Comparison of ENCODE assay signal across 15 cellular contexts in the genomic region with DNA sequence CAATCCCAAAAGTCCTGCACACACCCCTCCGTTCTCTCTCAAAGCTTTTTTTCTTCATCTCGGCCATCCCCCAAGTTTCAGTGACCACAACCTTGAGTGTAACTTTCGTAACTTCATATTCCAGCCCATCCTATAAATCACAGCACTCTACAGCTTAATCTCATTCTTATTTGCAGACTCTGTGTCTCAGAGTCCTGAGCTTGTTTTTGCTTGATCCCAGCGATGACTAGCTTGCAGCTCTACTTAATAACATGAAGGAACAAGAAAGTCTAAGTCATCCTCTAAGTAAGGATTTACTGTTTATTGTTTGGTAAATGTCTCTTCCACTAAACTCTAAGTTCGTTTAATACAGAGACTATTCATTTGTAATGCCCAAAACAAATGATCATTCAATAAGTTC. TPM values are rescaled to one million over a fixed set of nuclear protein-coding genes. Genes with fewer than 3 reads are reported as not detected.
DNase-seq lines count a peak whose midpoint lies in the region; ATAC-seq and TF ChIP-seq lines count a peak whose summit lies in the region.
"Had no signal": no experiment of that assay in that cellular context is flagged by ENCODE, and none has a peak within 500 bp of the region (broad histone marks: within the 10 kb centered on the region; RNA-seq: fewer than 3 reads in every experiment).

No MANE protein-coding gene starts in this region.

- H3F3A ChIP-seq in SK-N-SH (replicated peaks; ENCODE audit: insufficient read depth): peaks cover 41% of the 10 kb centered on the region

- H3K4me1 ChIP-seq in SK-N-SH (ENCODE audit: control insufficient read depth in 1 of 2, insufficient read depth in 2 of 2, low read depth in 1 of 2, low read length in 1 of 2) (peaks cover 3 to 13% of the 10 kb centered on the region in 2 experiments; a peak in 3 of 4 replicates), OCI-LY7 (ENCODE audit: insufficient read depth, low read length, poor library complexity, severe bottlenecking) (peaks cover 13% of the 10 kb centered on the region)

- H3K9ac ChIP-seq in SK-N-SH: no peak overlapping the region; the same call in 1 of the 2 replicates
- H3K9ac ChIP-seq: BLaER1 had no signal

- H3K27ac ChIP-seq in SK-N-SH (ENCODE audit: low read depth in 2 of 2, low read length in 1 of 2) (peak overlapping the region; percentile 64 to 77; a peak in 2 of 4 replicates), OCI-LY7 (ENCODE audit: low read depth, low read length, poor library complexity, severe bottlenecking) (no peak overlapping the region)
- H3K27ac ChIP-seq: BLaER1 had no signal

- H3K36me3 ChIP-seq in SK-N-SH (replicated peaks in 1 of 2; ENCODE audit: control insufficient read depth in 1 of 2, insufficient read depth in 2 of 2, low read length in 1 of 2): peaks cover 0 to 5% of the 10 kb centered on the region in 2 experiments
- peaks cover 8% of the 10 kb centered on the region for H3K36me3 ChIP-seq in OCI-LY7 (ENCODE audit: insufficient read depth, low read length)
- H3K36me3 ChIP-seq: BLaER1 had no signal

- no peak for TF ChIP-seq RAD21 in SK-N-SH (IDR thresholded peaks at IDR 0.05; ENCODE audit: low read length)

- H3K27me3 Mint-ChIP-seq in nephron (ENCODE audit: low read depth) (peaks cover 4% of the 10 kb centered on the region), Calu3 (ENCODE audit: unreplicated experiment) (peaks cover 37% of the 10 kb centered on the region)

- CTCF ChIA-PET in SK-N-SH (lab: Yijun Ruan, JAX): interaction anchor here (0.8 to 3.2 kb wide), 22 partner anchors 8 to 1311 kb away, joined by 3 to 18 read pairs (median 5); a partner anchor contains a TSS
- CTCF ChIA-PET in OCI-LY7 (lab: Charles Lee; ENCODE audit: unreplicated experiment): no interaction called here
- CTCF ChIA-PET in Calu3 (lab: Charles Lee): interaction anchor here (0.6 kb wide), 1 partner anchor 839 kb away, joined by 5 read pairs; no protein-coding TSS in a partner anchor

- no peak for ATAC-seq in SK-N-SH treated with all-trans-retinoic acid at 6 μM for 48 hours
- ATAC-seq in HG03196 (IDR thresholded peaks at IDR 0.05; ENCODE audit: unreplicated experiment): no peak

- H4K20me1 ChIP-seq in SK-N-SH (ENCODE audit: insufficient read depth): no peaks in the 10 kb centered on the region
- peaks cover 11% of the 10 kb centered on the region; the same call in 1 of the 2 replicates for H4K20me1 ChIP-seq in OCI-LY7 (ENCODE audit: insufficient read depth, low read length)
- H4K20me1 ChIP-seq: BLaER1 had no signal

- TF ChIP-seq EP300 in SK-N-SH (IDR thresholded peaks at IDR 0.05; ENCODE audit: borderline replicate concordance in 1 of 2, low read depth in 1 of 2, low read length in 1 of 2): no peak

- intact Hi-C loops in OCI-LY7 (cut with micrococcal nuclease; ENCODE audit: unreplicated experiment) (loop anchor here (1.0 to 10.0 kb wide), 6 partner anchors 279 to 1804 kb away; a partner anchor contains a TSS), Calu3 (cut with micrococcal nuclease; ENCODE audit: unreplicated experiment) (loop anchor here (1.0 to 10.0 kb wide), 6 partner anchors 446 to 1006 kb away; a partner anchor contains a TSS)

- 73% methylated on average over 5 of the region's 5 CpGs for WGBS in SK-N-SH (ENCODE audit: low lambda C conversion rate)

- H3K36me3 Mint-ChIP-seq in nephron (ENCODE audit: low read depth) (no peaks in the 10 kb centered on the region), Calu3 (ENCODE audit: insufficient read depth, unreplicated experiment) (peaks cover 15% of the 10 kb centered on the region)

- H3K4me3 Mint-ChIP-seq in nephron: no peak overlapping the region
- H3K4me3 Mint-ChIP-seq in Calu3 (ENCODE audit: low read depth, unreplicated experiment): no peak overlapping the region

- TF ChIP-seq CTCF in SK-N-SH (IDR thresholded peaks at IDR 0.05) (no peak), OCI-LY7 (conservative IDR thresholded peaks at IDR 0.05; ENCODE audit: low read length) (no peak), epithelial cell of esophagus (IDR thresholded peaks at IDR 0.05; ENCODE audit: insufficient read depth, low read depth, low read length, missing control alignments) (no peak), nephron (IDR thresholded peaks at IDR 0.05; ENCODE audit: unreplicated experiment in 3 of 3) (no peak), Calu3 (IDR thresholded peaks at IDR 0.05; ENCODE audit: unreplicated experiment) (no peak)

- H3K9me3 Mint-ChIP-seq in nephron (no peaks in the 10 kb centered on the region), Calu3 (ENCODE audit: low read depth, unreplicated experiment) (no peaks in the 10 kb centered on the region)
- H3K9me3 Mint-ChIP-seq: CD4-positive, alpha-beta memory T cell had no signal

- no peaks in the 10 kb centered on the region for H3K9me3 ChIP-seq in SK-N-SH
- no peaks in the 10 kb centered on the region for H3K9me3 ChIP-seq in OCI-LY7 (ENCODE audit: low read length)
- H3K9me3 ChIP-seq: BLaER1 had no signal

- POLR2A ChIA-PET in SK-N-SH (lab: Yijun Ruan, JAX): no interaction called here
- POLR2A ChIA-PET in OCI-LY7 (lab: Charles Lee): interaction anchor here (1.7 to 1.9 kb wide), 2 partner anchors 9 to 18 kb away, joined by 3 to 6 read pairs; no protein-coding TSS in a partner anchor

- peaks cover 26% of the 10 kb centered on the region for H3K4me1 Mint-ChIP-seq in nephron
- H3K4me1 Mint-ChIP-seq in Calu3 (ENCODE audit: low read depth, unreplicated experiment): peaks cover 13% of the 10 kb centered on the region

- H3K4me3 ChIP-seq in SK-N-SH (ENCODE audit: low read depth in 2 of 2, low read length in 1 of 2) (no peak overlapping the region), OCI-LY7 (ENCODE audit: low read depth, low read length, poor library complexity, severe bottlenecking) (no peak overlapping the region), epithelial cell of esophagus (ENCODE audit: low read length) (no peak overlapping the region)
- H3K4me3 ChIP-seq: BLaER1, GM12878, K562 had no signal

- H3K9me2 ChIP-seq in SK-N-SH (no peaks in the 10 kb centered on the region), OCI-LY7 (ENCODE audit: insufficient read depth, low read length) (no peaks in the 10 kb centered on the region)

- H2AFZ ChIP-seq in SK-N-SH (ENCODE audit: low read depth): no peak overlapping the region
- peak overlapping the region; percentile 16; the same call in 1 of the 2 replicates for H2AFZ ChIP-seq in OCI-LY7 (ENCODE audit: low read length)

- no peaks in the 10 kb centered on the region for H3K27me3 ChIP-seq in SK-N-SH (ENCODE audit: insufficient read depth)
- H3K27me3 ChIP-seq: BLaER1 had no signal

- H3K4me2 ChIP-seq in SK-N-SH (peak overlapping the region; percentile 24; the same call in 1 of the 2 replicates), OCI-LY7 (ENCODE audit: low read length) (no peak overlapping the region)
- H3K4me2 ChIP-seq: BLaER1 had no signal

- H3K27ac Mint-ChIP-seq in nephron (peak overlapping the region in 2 of 3 experiments; percentile 25 to 43), Calu3 (ENCODE audit: unreplicated experiment) (no peak overlapping the region)

- H3K79me2 ChIP-seq in SK-N-SH (ENCODE audit: insufficient read depth): peaks cover 24% of the 10 kb centered on the region
- peaks cover 23% of the 10 kb centered on the region for H3K79me2 ChIP-seq in OCI-LY7 (ENCODE audit: insufficient read depth, low read depth, low read length)

- BruUV-seq in OCI-LY7 (replicated peaks; lab: Mats Ljungman, UMichigan) (no TSS peak), Calu3 (replicated peaks; lab: Mats Ljungman, UMichigan) (no TSS peak)

- no peak for DNase-seq in SK-N-SH
- no peak for DNase-seq in OCI-LY7 (ENCODE audit: low spot score)
- DNase-seq in epithelial cell of esophagus (ENCODE audit: low read depth): peak; percentile 81
- DNase-seq in Calu3: no peak
- no peak for DNase-seq in SHP77 treated with DMSO at 0.1 percent for 48 hours (lab: John Stamatoyannopoulos, UW)
- DNase-seq: NCI-H1694, NCI-H2081 treated with DMSO at 0.1 percent for 48 hours, SIG-M5 had no signal

TF ChIP-seq in SK-N-SH treated with all-trans-retinoic acid at 6 μM for 48 hours, 23 proteins besides CTCF, POLR2A, EP300 and RAD21 (continues in another document):
- TF ChIP-seq ZFP30 (CRISPR knock-in tag; IDR thresholded peaks at IDR 0.05) (no peak), RARB (CRISPR knock-in tag; IDR thresholded peaks at IDR 0.05) (no peak), ZNF565 (CRISPR knock-in tag; conservative IDR thresholded peaks at IDR 0.05; ENCODE audit: low read depth) (no peak), OSR1 (CRISPR knock-in tag; IDR thresholded peaks at IDR 0.05) (no peak), SNAI2 (CRISPR knock-in tag; IDR thresholded peaks at IDR 0.05) (no peak), ZNF70 (CRISPR knock-in tag; IDR thresholded peaks at IDR 0.05) (no peak), ISL1 (CRISPR knock-in tag; IDR thresholded peaks at IDR 0.05) (no peak), PPARA (CRISPR knock-in tag; IDR thresholded peaks at IDR 0.05; ENCODE audit: borderline replicate concordance) (no peak)
- TF ChIP-seq, protein P1, sequence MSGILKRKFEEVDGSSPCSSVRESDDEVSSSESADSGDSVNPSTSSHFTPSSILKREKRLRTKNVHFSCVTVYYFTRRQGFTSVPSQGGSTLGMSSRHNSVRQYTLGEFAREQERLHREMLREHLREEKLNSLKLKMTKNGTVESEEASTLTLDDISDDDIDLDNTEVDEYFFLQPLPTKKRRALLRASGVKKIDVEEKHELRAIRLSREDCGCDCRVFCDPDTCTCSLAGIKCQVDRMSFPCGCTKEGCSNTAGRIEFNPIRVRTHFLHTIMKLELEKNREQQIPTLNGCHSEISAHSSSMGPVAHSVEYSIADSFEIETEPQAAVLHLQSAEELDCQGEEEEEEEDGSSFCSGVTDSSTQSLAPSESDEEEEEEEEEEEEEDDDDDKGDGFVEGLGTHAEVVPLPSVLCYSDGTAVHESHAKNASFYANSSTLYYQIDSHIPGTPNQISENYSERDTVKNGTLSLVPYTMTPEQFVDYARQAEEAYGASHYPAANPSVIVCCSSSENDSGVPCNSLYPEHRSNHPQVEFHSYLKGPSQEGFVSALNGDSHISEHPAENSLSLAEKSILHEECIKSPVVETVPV (CRISPR knock-in tag; IDR thresholded peaks at IDR 0.05): no peak

RNA-seq across cellular contexts. Expression of a gene that starts 2.6 kb away (rescaled TPM):
- polyA plus RNA-seq in SK-N-SH (2012; rRNA removed): 45.1 and 63.3 TPM in 2 replicates
- 61.5 and 78.9 TPM in 2 replicates for polyA plus RNA-seq in SK-N-SH (2012; cell fraction: cytosol; rRNA removed)
- 43.9 and 111 TPM in 2 replicates for polyA plus RNA-seq in SK-N-SH (2012; cell fraction: nucleus; rRNA removed)
- total RNA-seq in OCI-LY7 (2014; rRNA removed; shearing (Covaris generic)): 27.4 and 40.4 TPM in 2 replicates
- total RNA-seq in OCI-LY7 (2022): 65.9 and 69.2 TPM in 2 replicates
- 41.7 and 45.8 TPM in 2 replicates for total RNA-seq in Calu3 (2022)

RNA-seq across cellular contexts. Expression of a gene that starts 56.1 kb away (rescaled TPM):
- polyA plus RNA-seq in SK-N-SH (2012; rRNA removed): 3.8 and 5.2 TPM in 2 replicates
- polyA plus RNA-seq in SK-N-SH (2012; cell fraction: cytosol; rRNA removed): 5.2 and 5.4 TPM in 2 replicates
- polyA plus RNA-seq in SK-N-SH (2012; cell fraction: nucleus; rRNA removed): 5.7 and 7.1 TPM in 2 replicates
- total RNA-seq in OCI-LY7 (2014; rRNA removed; shearing (Covaris generic)): 159 and 161 TPM in 2 replicates
- total RNA-seq in OCI-LY7 (2022): 196 and 205 TPM in 2 replicates
- total RNA-seq in Calu3 (2022): not detected in 2 replicates

Comparison
In these comparisons a context has a peak if more than half of its experiments do, and no peak if none do; other contexts are left out.
1. RNA of a gene that starts 56.1 kb away (total RNA-seq): 159 to 205 TPM in OCI-LY7; not detected in Calu3; every median in the first group is over 100 times any median in the second.